ENCODE assay signal across 9 cellular contexts in the genomic region with DNA sequence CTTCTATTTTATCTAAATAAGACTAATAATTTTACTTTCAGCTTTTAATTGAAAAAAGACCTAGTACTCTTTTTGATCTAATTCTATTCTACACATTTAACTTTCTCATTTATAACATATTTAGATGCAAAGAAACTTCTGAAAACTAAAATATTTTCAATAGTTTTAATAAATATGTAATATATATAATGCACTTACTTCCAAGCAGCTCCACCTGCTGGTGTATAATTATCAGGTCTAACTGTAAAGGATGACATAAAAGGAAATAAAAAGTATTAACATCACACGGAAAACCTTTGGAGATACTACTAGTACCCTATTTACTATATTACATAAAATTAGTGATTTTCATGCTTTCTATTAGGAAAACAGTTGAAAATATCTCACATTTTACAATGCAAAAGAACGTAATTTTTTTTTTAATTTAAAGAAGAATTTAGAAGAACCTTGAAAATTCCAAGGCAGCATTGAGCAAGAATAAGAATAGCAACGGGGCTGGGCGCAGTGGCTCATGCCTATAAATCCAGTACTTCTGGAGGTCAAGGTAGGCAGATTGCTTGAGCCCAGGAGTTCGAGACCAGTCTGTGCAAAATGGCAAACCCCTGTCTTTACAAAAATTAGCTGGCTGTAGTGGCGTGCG. TPM values are rescaled to one million over a fixed set of nuclear protein-coding genes. Genes with fewer than 3 reads are reported as not detected.
DNase-seq lines count a peak whose midpoint lies in the region; ATAC-seq, FAIRE-seq and TF ChIP-seq lines count a peak whose summit lies in the region.
"Had no signal": no experiment of that assay in that cellular context is flagged by ENCODE, and none has a peak within 500 bp of the region (broad histone marks: within the 10 kb centered on the region; RNA-seq: fewer than 3 reads in every experiment).

No MANE protein-coding gene starts in this region.

- H3K4me1 ChIP-seq in DND-41 (ENCODE audit: insufficient read depth, low read length) (no peaks in the 10 kb centered on the region), KMS-11 (ENCODE audit: low read depth, poor library complexity, severe bottlenecking) (no peaks in the 10 kb centered on the region), K562 (replicated peaks in 1 of 2; ENCODE audit: control insufficient read depth in 2 of 2, insufficient read depth in 2 of 2, low read length in 2 of 2) (no peaks in the 10 kb centered on the region)
- H3K4me1 ChIP-seq: sigmoid colon, upper lobe of left lung had no signal

- FAIRE-seq in K562 (lab: Jason Lieb, UNC), result no peak

- H3K9me1 ChIP-seq in K562 (ENCODE audit: control insufficient read depth, insufficient read depth, low read length), result no peaks in the 10 kb centered on the region

- H4K20me1 ChIP-seq in DND-41 (ENCODE audit: insufficient read depth, low read length), result no peaks in the 10 kb centered on the region
- H4K20me1 ChIP-seq in KMS-11 (ENCODE audit: insufficient read depth), result no peaks in the 10 kb centered on the region
- H4K20me1 ChIP-seq in K562 (replicated peaks; ENCODE audit: control insufficient read depth, insufficient read depth, low read length), result no peaks in the 10 kb centered on the region

- in situ Hi-C loops in K562 (cut with MboI), result loop anchor here (25.0 kb wide), 2 partner anchors 258 to 533 kb away; no protein-coding TSS in a partner anchor

- intact Hi-C loops in K562 (cut with micrococcal nuclease), result no loop called here

- H3K36me3 ChIP-seq in DND-41 (ENCODE audit: insufficient read depth, low read length) (no peaks in the 10 kb centered on the region), KMS-11 (ENCODE audit: insufficient read depth) (peaks cover 3% of the 10 kb centered on the region; the same call in 1 of the 2 replicates), K562 (ENCODE audit: control insufficient read depth, insufficient read depth, low read length) (no peaks in the 10 kb centered on the region)
- H3K36me3 ChIP-seq: sigmoid colon, upper lobe of left lung had no signal

- TF ChIP-seq POLR2A in K562 (conservative IDR thresholded peaks at IDR 0.05), result no peak

- H3K4me2 ChIP-seq in DND-41 (ENCODE audit: insufficient read depth, low read length), result no peak overlapping the region
- H3K4me2 ChIP-seq in KMS-11, result no peak overlapping the region
- no peak overlapping the region for H3K4me2 ChIP-seq in K562 (ENCODE audit: insufficient read depth, low read length)

- WGBS in K562 (ENCODE audit: insufficient coverage, low coverage, missing lambda C conversion rate), result 1% methylated on average over 7 of the region's 7 CpGs

- H3K9me3 ChIP-seq in DND-41 (ENCODE audit: insufficient read depth, low read length, severe bottlenecking), result no peaks in the 10 kb centered on the region
- H3K9me3 ChIP-seq in K562 (replicated peaks; ENCODE audit: control insufficient read depth, insufficient read depth, low read depth, low read length), result no peaks in the 10 kb centered on the region
- H3K9me3 ChIP-seq: sigmoid colon, upper lobe of left lung had no signal

- H3K9ac ChIP-seq in DND-41 (ENCODE audit: low read depth, low read length) (no peak overlapping the region), KMS-11 (no peak overlapping the region), K562 (ENCODE audit: insufficient read depth in 1 of 2, low read depth in 2 of 2, low read length in 2 of 2) (no peak overlapping the region)

- BruUV-seq in K562 (replicated peaks; lab: Mats Ljungman, UMichigan), result no TSS peak

- no peak for TF ChIP-seq EP300 in K562 (IDR thresholded peaks at IDR 0.05; ENCODE audit: low read length)

- CTCF ChIA-PET in K562 (lab: Yijun Ruan, JAX; ENCODE audit: low intra/inter-chr PET ratio), result interaction anchor here (0.6 kb wide), 1 partner anchor 246 kb away, joined by 3 read pairs; no protein-coding TSS in a partner anchor

- peak; percentile 31 to 47; a peak in 3 of 4 replicates for TF ChIP-seq RAD21 in K562 (CRISPR knock-in tag; conservative IDR thresholded peaks at IDR 0.05 in 1 of 2, IDR thresholded peaks at IDR 0.05 in 1 of 2)

- H3K27ac ChIP-seq in DND-41 (ENCODE audit: low read length) (no peak overlapping the region), KMS-11 (no peak overlapping the region), K562 (ENCODE audit: extremely low read depth, low read depth, low read length) (no peak overlapping the region)
- H3K27ac ChIP-seq: sigmoid colon, upper lobe of left lung had no signal

- ATAC-seq in DND-41 (ENCODE audit: insufficient read depth, low read depth) (peak; percentile 54; the same call in 1 of the 3 replicates), K562 (peak; percentile 69; the same call in 2 of the 3 replicates), HG03520 (IDR thresholded peaks at IDR 0.05; ENCODE audit: unreplicated experiment) (no peak)

- no peak for DNase-seq in DND-41
- peak in 2 of 4 experiments; percentile 5 to 16 for DNase-seq in K562 (ENCODE audit: extremely low read depth in 1 of 4, low spot score in 3 of 4)
- peak; percentile 8 for DNase-seq in myocyte (ENCODE audit: low read depth)
- DNase-seq in DMS153 (lab: John Stamatoyannopoulos, UW), result no peak
- no peak for DNase-seq in activated CD4-positive, alpha-beta T cell treated with anti-CD3 and anti-CD28 coated beads for 1 hour
- DNase-seq: sigmoid colon, upper lobe of left lung had no signal

- peak; percentile 42 for TF ChIP-seq CTCF in DND-41 (IDR thresholded peaks at IDR 0.05; ENCODE audit: borderline replicate concordance, extremely low read depth, low read length, poor library complexity, severe bottlenecking)
- peak; percentile 54; the same call in 1 of the 2 replicates for TF ChIP-seq CTCF in KMS-11 (conservative IDR thresholded peaks at IDR 0.05; ENCODE audit: low read depth, low read length)
- TF ChIP-seq CTCF in K562 (IDR thresholded peaks at IDR 0.05 in 2 of 3, conservative IDR thresholded peaks at IDR 0.05 in 1 of 3; ENCODE audit: insufficient read depth in 2 of 3, low read depth in 1 of 3, low read length in 3 of 3), result peak in 2 of 3 experiments; percentile 10 to 47; a peak in 2 of 6 replicates

- H2AFZ ChIP-seq in DND-41 (ENCODE audit: low read depth, low read length), result no peak overlapping the region
- H2AFZ ChIP-seq in KMS-11 (ENCODE audit: low read depth), result no peak overlapping the region
- no peak overlapping the region for H2AFZ ChIP-seq in K562 (ENCODE audit: low read depth, low read length)

- POLR2A ChIA-PET in K562 (lab: Yijun Ruan, JAX), result no interaction called here

- H3K79me2 ChIP-seq in DND-41 (ENCODE audit: insufficient read depth, low read length), result no peaks in the 10 kb centered on the region
- H3K79me2 ChIP-seq in KMS-11 (ENCODE audit: insufficient read depth, low read depth), result no peaks in the 10 kb centered on the region
- H3K79me2 ChIP-seq in K562 (ENCODE audit: control insufficient read depth, insufficient read depth, low read length), result no peaks in the 10 kb centered on the region

- H3K27me3 ChIP-seq in DND-41 (ENCODE audit: insufficient read depth, low read length, poor library complexity) (no peaks in the 10 kb centered on the region), KMS-11 (ENCODE audit: insufficient read depth, low read depth) (no peaks in the 10 kb centered on the region), K562 (ENCODE audit: control insufficient read depth in 2 of 2, insufficient read depth in 2 of 2, low read length in 2 of 2) (no peaks in the 10 kb centered on the region)
- H3K27me3 ChIP-seq: sigmoid colon, upper lobe of left lung had no signal

- H3K4me3 ChIP-seq in DND-41 (ENCODE audit: low read depth in 1 of 2, low read length in 2 of 2), result no peak overlapping the region
- H3K4me3 ChIP-seq in KMS-11 (IDR thresholded peaks at IDR 0.05; ENCODE audit: insufficient read depth, low read depth, low read length), result no peak overlapping the region
- no peak overlapping the region for H3K4me3 ChIP-seq in K562
- H3K4me3 ChIP-seq: sigmoid colon, upper lobe of left lung had no signal

TF ChIP-seq in K562, 482 proteins besides CTCF, POLR2A, EP300 and RAD21 (continues in another document):
- TF ChIP-seq ZNF76 (CRISPR knock-in tag; IDR thresholded peaks at IDR 0.05; ENCODE audit: borderline replicate concordance), result no peak

RNA-seq across cellular contexts. Expression of a gene that starts 10.2 kb away (rescaled TPM):
- not detected in 2 replicates for total RNA-seq in K562 (2011; cell fraction: chromatin; rRNA removed; ENCODE audit: low replicate concordance)
- total RNA-seq in K562 (2011; cell fraction: nucleolus; rRNA removed), result not detected in 2 replicates
- not detected in 2 replicates for total RNA-seq in K562 (2011; cell fraction: nucleoplasm; rRNA removed)
- total RNA-seq in K562 (2014; rRNA removed) (not detected in 2 replicates), K562 (2014; rRNA removed; fragmentation: Illumina TruSeq; extraction: Trizol) (not detected in 2 replicates), K562 (2015; rRNA removed; fragmentation: Illumina TruSeq; extraction: Trizol) (not detected in 2 replicates), K562 (2021) (not detected in 2 replicates), myocyte (not detected in 2 replicates)
- polyA plus RNA-seq in K562 (2011; rRNA removed) (not detected in 2 replicates), K562 (2014; fragmentation: Illumina TruSeq; extraction: Trizol) (not detected in 2 replicates), K562 (2014; fragmentation: Nextera tagmentation; extraction: Ambion mirVana) (not detected), K562 (2014; rRNA removed) (not detected in 2 replicates)
- not detected in 2 replicates for polyA plus RNA-seq in K562 (2011; cell fraction: cytosol; rRNA removed)
- not detected in 2 replicates for polyA plus RNA-seq in K562 (2011; cell fraction: nucleus; rRNA removed)
- not detected in 2 replicates for polyA plus RNA-seq in K562 (2012)
- not detected in 2 replicates for polyA minus RNA-seq in K562 (2011; rRNA and poly(A)+ RNA removed)
- polyA minus RNA-seq in K562 (2011; cell fraction: cytosol; rRNA and poly(A)+ RNA removed), result not detected in 2 replicates
- polyA minus RNA-seq in K562 (2011; cell fraction: nucleus; rRNA and poly(A)+ RNA removed), result not detected in 2 replicates
- not detected for polyA plus RNA-seq in myocyte (2012)
- total RNA-seq: sigmoid colon, upper lobe of left lung had no signal
- polyA plus RNA-seq: sigmoid colon had no signal

RNA-seq across cellular contexts. Expression of a gene that starts 50.6 kb away (rescaled TPM):
- 27.2 and 83.9 TPM in 2 replicates for total RNA-seq in K562 (2011; cell fraction: chromatin; rRNA removed; ENCODE audit: low replicate concordance)
- 20.2 and 23.2 TPM in 2 replicates for total RNA-seq in K562 (2011; cell fraction: nucleolus; rRNA removed)
- 47.4 and 70.8 TPM in 2 replicates for total RNA-seq in K562 (2011; cell fraction: nucleoplasm; rRNA removed)
- total RNA-seq in K562 (2014; rRNA removed), result 51.1 and 53.9 TPM in 2 replicates
- total RNA-seq in K562 (2014; rRNA removed; fragmentation: Illumina TruSeq; extraction: Trizol), result 69.1 and 71.1 TPM in 2 replicates
- 66.6 and 75.4 TPM in 2 replicates for total RNA-seq in K562 (2015; rRNA removed; fragmentation: Illumina TruSeq; extraction: Trizol)
- 63.8 and 66.2 TPM in 2 replicates for total RNA-seq in K562 (2021)
- 33.5 and 40.6 TPM in 2 replicates for polyA plus RNA-seq in K562 (2011; rRNA removed)
- polyA plus RNA-seq in K562 (2011; cell fraction: cytosol; rRNA removed), result 33.1 and 40.0 TPM in 2 replicates
- 34.5 and 40.6 TPM in 2 replicates for polyA plus RNA-seq in K562 (2011; cell fraction: nucleus; rRNA removed)
- polyA plus RNA-seq in K562 (2012), result 49.9 and 96.5 TPM in 2 replicates
- 60.9 and 75.5 TPM in 2 replicates for polyA plus RNA-seq in K562 (2014; fragmentation: Illumina TruSeq; extraction: Trizol)
- polyA plus RNA-seq in K562 (2014; fragmentation: Nextera tagmentation; extraction: Ambion mirVana), result 100 to 1,000 TPM; 115 to 122 TPM
- polyA plus RNA-seq in K562 (2014; rRNA removed), result 65.0 and 68.3 TPM in 2 replicates
- polyA minus RNA-seq in K562 (2011; rRNA and poly(A)+ RNA removed), result 38.6 and 47.3 TPM in 2 replicates
- 15.8 and 24.2 TPM in 2 replicates for polyA minus RNA-seq in K562 (2011; cell fraction: cytosol; rRNA and poly(A)+ RNA removed)
- polyA minus RNA-seq in K562 (2011; cell fraction: nucleus; rRNA and poly(A)+ RNA removed), result 58.2 and 86.4 TPM in 2 replicates
- 33.8 and 70.5 TPM in 2 replicates for total RNA-seq in myocyte
- 20.2 TPM for polyA plus RNA-seq in myocyte (2012)
